ENCODE assay signal across 9 cellular contexts in the genomic region with DNA sequence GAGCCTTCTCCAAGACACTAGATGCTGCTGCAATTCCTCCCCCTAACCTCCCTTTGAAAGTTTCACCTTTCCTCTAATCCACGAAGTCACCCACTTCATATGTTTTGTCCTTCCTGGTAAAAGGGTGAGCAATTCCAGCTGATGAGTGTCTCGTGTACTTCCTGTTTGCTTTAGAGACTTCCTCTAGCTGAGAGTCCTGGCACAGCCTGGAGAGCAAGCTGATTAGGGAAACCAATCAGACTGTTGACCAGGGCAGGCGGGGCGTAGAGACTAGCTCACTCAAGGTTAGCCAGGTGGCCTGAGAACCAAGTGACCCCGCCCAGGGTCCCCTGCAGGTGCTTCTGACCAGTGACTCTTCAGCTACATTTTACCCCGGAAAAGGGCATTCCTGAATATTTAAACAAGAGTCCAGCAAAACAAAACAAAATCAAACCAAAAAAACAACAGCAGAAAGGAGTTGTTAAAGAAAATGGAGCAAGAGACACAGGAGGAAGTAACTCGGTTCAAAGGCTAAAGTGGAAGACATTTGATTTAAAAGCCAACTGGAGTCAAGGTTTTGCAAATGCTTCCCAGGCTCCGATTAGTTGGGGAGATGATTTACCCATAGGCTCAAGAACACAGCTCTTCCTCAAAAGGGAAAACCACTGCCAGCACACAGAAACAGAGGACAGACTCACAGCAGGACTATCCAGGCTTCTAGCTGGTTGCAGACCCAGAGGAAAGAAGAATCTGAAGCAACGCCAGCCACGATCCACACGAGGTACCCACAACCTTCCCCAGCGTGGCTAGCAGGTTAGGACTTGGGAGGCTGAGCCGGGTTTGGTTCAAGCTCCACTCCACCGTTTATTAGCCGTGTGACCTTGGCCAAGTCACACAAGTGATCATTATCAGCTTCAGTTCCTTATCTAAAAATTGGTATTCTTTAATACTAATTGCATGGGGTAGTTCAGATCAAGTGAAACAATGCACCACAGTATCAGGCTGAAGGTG. TPM values are rescaled to one million over a fixed set of nuclear protein-coding genes. Genes with fewer than 3 reads are reported as not detected.
DNase-seq lines count a peak whose midpoint lies in the region; ATAC-seq and TF ChIP-seq lines count a peak whose summit lies in the region.
"Had no signal": no experiment of that assay in that cellular context is flagged by ENCODE, and none has a peak within 500 bp of the region (broad histone marks: within the 10 kb centered on the region; RNA-seq: fewer than 3 reads in every experiment).

No MANE protein-coding gene starts in this region.

- H3K9ac ChIP-seq in MM.1S (ENCODE audit: low read length): no peak overlapping the region

- H3F3A ChIP-seq in MM.1S (ENCODE audit: insufficient read depth, low read length): peaks cover 20% of the 10 kb centered on the region

- H3K27ac Mint-ChIP-seq in CD4-positive, CD25-positive, alpha-beta regulatory T cell: peak overlapping the region; percentile 85 to 93 (median 88)
- H3K27ac Mint-ChIP-seq in activated naive CD4-positive, alpha-beta T cell treated with anti-CD3 and anti-CD28 coated beads, Interleukin-2, amount 50 U/mL, for 72 hours: peak overlapping the region; percentile 54 to 57
- H3K27ac Mint-ChIP-seq in stimulated activated memory B cell treated with anti-CD40 and anti-IgM and Interleukin-4, amounts not matched to agents 10 μg/mL and 1 μg/mL and 100 μg/mL, for 72 hours: peak overlapping the region; percentile 82

- H3K27me3 ChIP-seq in CD4-positive, CD25-positive, alpha-beta regulatory T cell (ENCODE audit: control insufficient read depth, insufficient read depth, low read length): no peaks in the 10 kb centered on the region
- H3K27me3 ChIP-seq in MG63: no peaks in the 10 kb centered on the region
- no peaks in the 10 kb centered on the region for H3K27me3 ChIP-seq in MM.1S (replicated peaks; ENCODE audit: insufficient read depth, low read length)

- no peaks in the 10 kb centered on the region for H3K9me3 Mint-ChIP-seq in CD4-positive, CD25-positive, alpha-beta regulatory T cell
- H3K9me3 Mint-ChIP-seq in activated naive CD4-positive, alpha-beta T cell treated with anti-CD3 and anti-CD28 coated beads, Interleukin-2, amount 50 U/mL, for 72 hours: no peaks in the 10 kb centered on the region
- H3K9me3 Mint-ChIP-seq in stimulated activated memory B cell treated with anti-CD40 and anti-IgM and Interleukin-4, amounts not matched to agents 10 μg/mL and 1 μg/mL and 100 μg/mL, for 72 hours: no peaks in the 10 kb centered on the region

- no peak for DNase-seq in CD4-positive, CD25-positive, alpha-beta regulatory T cell
- DNase-seq in MG63: peak; percentile 40
- DNase-seq in activated naive CD4-positive, alpha-beta T cell treated with anti-CD3 and anti-CD28 coated beads, Interleukin-2, amount 50 U/mL, for 72 hours (ENCODE audit: low spot score in 2 of 2): no peak
- DNase-seq in hepatic stellate cell (ENCODE audit: low spot score): peak; percentile 77
- no peak for DNase-seq in NCI-H345 (lab: John Stamatoyannopoulos, UW)
- DNase-seq in MM.1S: no peak

- peak overlapping the region; percentile 18 for H3K4me3 ChIP-seq in CD4-positive, CD25-positive, alpha-beta regulatory T cell (ENCODE audit: low read depth, low read length)
- H3K4me3 ChIP-seq in MG63 (no peak overlapping the region), MM.1S (ENCODE audit: low read length) (no peak overlapping the region)

- peak overlapping the region; percentile 6 for H3K27ac ChIP-seq in CD4-positive, CD25-positive, alpha-beta regulatory T cell (ENCODE audit: insufficient read depth, low read length, poor library complexity, severe bottlenecking)
- no peak overlapping the region for H3K27ac ChIP-seq in MM.1S (ENCODE audit: low read length)

- no peak for TF ChIP-seq CTCF in MM.1S (IDR thresholded peaks at IDR 0.05; ENCODE audit: low read length)

- H3K4me1 ChIP-seq in CD4-positive, CD25-positive, alpha-beta regulatory T cell (ENCODE audit: control insufficient read depth, insufficient read depth, low read length, poor library complexity, severe bottlenecking): peaks cover 52% of the 10 kb centered on the region
- H3K4me1 ChIP-seq in MM.1S (ENCODE audit: low read length): peaks cover 27% of the 10 kb centered on the region

- no peak overlapping the region for H3K4me2 ChIP-seq in MM.1S (ENCODE audit: low read depth, low read length)

- H3K79me2 ChIP-seq in MM.1S (ENCODE audit: low read length): peaks cover 81% of the 10 kb centered on the region

- peaks cover 29% of the 10 kb centered on the region for H3K36me3 ChIP-seq in CD4-positive, CD25-positive, alpha-beta regulatory T cell (ENCODE audit: control insufficient read depth, insufficient read depth, low read length)
- H3K36me3 ChIP-seq in MG63 (peaks cover 51% of the 10 kb centered on the region), MM.1S (replicated peaks; ENCODE audit: insufficient read depth, low read length) (no peaks in the 10 kb centered on the region)

- peaks cover 13% of the 10 kb centered on the region for H3K36me3 Mint-ChIP-seq in CD4-positive, CD25-positive, alpha-beta regulatory T cell
- peaks cover 4 to 8% of the 10 kb centered on the region in 2 donors for H3K36me3 Mint-ChIP-seq in activated naive CD4-positive, alpha-beta T cell treated with anti-CD3 and anti-CD28 coated beads, Interleukin-2, amount 50 U/mL, for 72 hours
- H3K36me3 Mint-ChIP-seq in stimulated activated memory B cell treated with anti-CD40 and anti-IgM and Interleukin-4, amounts not matched to agents 10 μg/mL and 1 μg/mL and 100 μg/mL, for 72 hours: peaks cover 39% of the 10 kb centered on the region

- H3K4me3 Mint-ChIP-seq in CD4-positive, CD25-positive, alpha-beta regulatory T cell: peak overlapping the region in 3 of 4 donors; percentile 7 to 24 (median 15)
- H3K4me3 Mint-ChIP-seq in stimulated activated memory B cell treated with anti-CD40 and anti-IgM and Interleukin-4, amounts not matched to agents 10 μg/mL and 1 μg/mL and 100 μg/mL, for 72 hours: peak overlapping the region; percentile 31

- H3K27me3 Mint-ChIP-seq in CD4-positive, CD25-positive, alpha-beta regulatory T cell: no peaks in the 10 kb centered on the region
- H3K27me3 Mint-ChIP-seq in stimulated activated memory B cell treated with anti-CD40 and anti-IgM and Interleukin-4, amounts not matched to agents 10 μg/mL and 1 μg/mL and 100 μg/mL, for 72 hours: no peaks in the 10 kb centered on the region

- H3K9me2 ChIP-seq in MM.1S (replicated peaks; ENCODE audit: insufficient read depth, low read length): no peaks in the 10 kb centered on the region

- H3K9me3 ChIP-seq in CD4-positive, CD25-positive, alpha-beta regulatory T cell (ENCODE audit: control insufficient read depth in 2 of 2, low read length in 2 of 2): no peaks in the 10 kb centered on the region
- H3K9me3 ChIP-seq in MG63 (no peaks in the 10 kb centered on the region), MM.1S (replicated peaks; ENCODE audit: insufficient read depth, low read length) (no peaks in the 10 kb centered on the region)

- H3K4me1 Mint-ChIP-seq in CD4-positive, CD25-positive, alpha-beta regulatory T cell: peaks cover 12 to 89% (median 56%) of the 10 kb centered on the region in 4 donors
- H3K4me1 Mint-ChIP-seq in stimulated activated memory B cell treated with anti-CD40 and anti-IgM and Interleukin-4, amounts not matched to agents 10 μg/mL and 1 μg/mL and 100 μg/mL, for 72 hours: peaks cover 70% of the 10 kb centered on the region

- H2AFZ ChIP-seq in MM.1S (ENCODE audit: low read length): no peak overlapping the region

- peaks cover 3% of the 10 kb centered on the region; the same call in 1 of the 2 replicates for H4K20me1 ChIP-seq in MM.1S (ENCODE audit: insufficient read depth, low read length)

- no peak for ATAC-seq in CD4-positive, CD25-positive, alpha-beta regulatory T cell (ENCODE audit: low read depth in 2 of 2)
- ATAC-seq in activated naive CD4-positive, alpha-beta T cell treated with anti-CD3 and anti-CD28 coated beads, Interleukin-2, amount 50 U/mL, for 72 hours: no peak
- no peak for ATAC-seq in stimulated activated memory B cell treated with anti-CD40 and anti-IgM and Interleukin-4, amounts not matched to agents 10 μg/mL and 1 μg/mL and 100 μg/mL, for 72 hours
- no peak for ATAC-seq in GM21717 (IDR thresholded peaks at IDR 0.05; ENCODE audit: unreplicated experiment)

RNA-seq across cellular contexts. Expression of gene HSPB9, which starts 13.4 kb away (rescaled TPM):
- not detected for total RNA-seq in CD4-positive, CD25-positive, alpha-beta regulatory T cell
- polyA plus RNA-seq in CD4-positive, CD25-positive, alpha-beta regulatory T cell: under 1 TPM in 2 of 4 donors, not detected in 2; 0.08 to 0.28 TPM
- total RNA-seq in MG63 (2014; rRNA removed; shearing (Covaris generic); ENCODE audit: low replicate concordance): not detected in 2 replicates
- total RNA-seq in activated naive CD4-positive, alpha-beta T cell treated with anti-CD3 and anti-CD28 coated beads, Interleukin-2, amount 50 U/mL, for 72 hours: under 1 TPM in 1 of 2 donors, not detected in 1; 0.23 TPM
- total RNA-seq: epithelial cell of proximal tubule had no signal

RNA-seq across cellular contexts. Expression of gene KAT2A, which starts 14.8 kb away (rescaled TPM):
- total RNA-seq in CD4-positive, CD25-positive, alpha-beta regulatory T cell: 26.5 TPM
- 1 to 10 TPM; 2.5 to 5.7 (median 4.4) TPM for polyA plus RNA-seq in CD4-positive, CD25-positive, alpha-beta regulatory T cell
- 30.5 and 47.4 TPM in 2 replicates for total RNA-seq in MG63 (2014; rRNA removed; shearing (Covaris generic); ENCODE audit: low replicate concordance)
- 10 to 100 TPM; 47.4 to 69.6 TPM for total RNA-seq in activated naive CD4-positive, alpha-beta T cell treated with anti-CD3 and anti-CD28 coated beads, Interleukin-2, amount 50 U/mL, for 72 hours

RNA-seq across cellular contexts. Expression of gene RAB5C, which starts 18.8 kb away (rescaled TPM):
- 93.7 TPM for total RNA-seq in CD4-positive, CD25-positive, alpha-beta regulatory T cell
- 10 to 100 TPM; 56.0 to 98.5 (median 69.9) TPM for polyA plus RNA-seq in CD4-positive, CD25-positive, alpha-beta regulatory T cell
- total RNA-seq in MG63 (2014; rRNA removed; shearing (Covaris generic); ENCODE audit: low replicate concordance): 125 and 198 TPM in 2 replicates
- 10 to 100 TPM; 44.5 to 45.7 TPM for total RNA-seq in activated naive CD4-positive, alpha-beta T cell treated with anti-CD3 and anti-CD28 coated beads, Interleukin-2, amount 50 U/mL, for 72 hours

RNA-seq across cellular contexts. Expression of gene DHX58, which starts 23.4 kb away (rescaled TPM):
- 24.4 TPM for total RNA-seq in CD4-positive, CD25-positive, alpha-beta regulatory T cell
- 10 to 100 TPM in 3 of 4 donors, 1 to 10 TPM in 1; 7.2 to 20.9 (median 14.5) TPM for polyA plus RNA-seq in CD4-positive, CD25-positive, alpha-beta regulatory T cell
- 1.0 and 3.2 TPM in 2 replicates for total RNA-seq in MG63 (2014; rRNA removed; shearing (Covaris generic); ENCODE audit: low replicate concordance)
- total RNA-seq in activated naive CD4-positive, alpha-beta T cell treated with anti-CD3 and anti-CD28 coated beads, Interleukin-2, amount 50 U/mL, for 72 hours: 10 to 100 TPM; 39.6 to 40.2 TPM

RNA-seq across cellular contexts. Expression of gene ZNF385C, which starts 37.7 kb away (rescaled TPM):
- not detected for total RNA-seq in CD4-positive, CD25-positive, alpha-beta regulatory T cell
- under 1 TPM in 1 of 4 donors, not detected in 3; 0.21 TPM for polyA plus RNA-seq in CD4-positive, CD25-positive, alpha-beta regulatory T cell
- total RNA-seq in MG63 (2014; rRNA removed; shearing (Covaris generic); ENCODE audit: low replicate concordance): not detected in 2 replicates
- total RNA-seq in activated naive CD4-positive, alpha-beta T cell treated with anti-CD3 and anti-CD28 coated beads, Interleukin-2, amount 50 U/mL, for 72 hours: under 1 TPM in 1 of 2 donors, not detected in 1; 0.82 TPM
- total RNA-seq: epithelial cell of proximal tubule had no signal

Comparison
In these comparisons a context has a peak if more than half of its experiments do, and no peak if none do; other contexts are left out.
1. DNase-seq: peak in MG63 (single experiment) and hepatic stellate cell (single experiment); none in CD4-positive, CD25-positive, alpha-beta regulatory T cell (0 of 3), activated naive CD4-positive, alpha-beta T cell treated with anti-CD3 and anti-CD28 coated beads, Interleukin-2, amount 50 U/mL, for 72 hours (0 of 2), NCI-H345 (single experiment) and MM.1S (single experiment).
2. Peak in every context shown above with its lines, with median percentiles within 50 percentile points of each other: H3K27ac Mint-ChIP-seq.